ENCODE assay signal across 1 cellular context in the genomic region with DNA sequence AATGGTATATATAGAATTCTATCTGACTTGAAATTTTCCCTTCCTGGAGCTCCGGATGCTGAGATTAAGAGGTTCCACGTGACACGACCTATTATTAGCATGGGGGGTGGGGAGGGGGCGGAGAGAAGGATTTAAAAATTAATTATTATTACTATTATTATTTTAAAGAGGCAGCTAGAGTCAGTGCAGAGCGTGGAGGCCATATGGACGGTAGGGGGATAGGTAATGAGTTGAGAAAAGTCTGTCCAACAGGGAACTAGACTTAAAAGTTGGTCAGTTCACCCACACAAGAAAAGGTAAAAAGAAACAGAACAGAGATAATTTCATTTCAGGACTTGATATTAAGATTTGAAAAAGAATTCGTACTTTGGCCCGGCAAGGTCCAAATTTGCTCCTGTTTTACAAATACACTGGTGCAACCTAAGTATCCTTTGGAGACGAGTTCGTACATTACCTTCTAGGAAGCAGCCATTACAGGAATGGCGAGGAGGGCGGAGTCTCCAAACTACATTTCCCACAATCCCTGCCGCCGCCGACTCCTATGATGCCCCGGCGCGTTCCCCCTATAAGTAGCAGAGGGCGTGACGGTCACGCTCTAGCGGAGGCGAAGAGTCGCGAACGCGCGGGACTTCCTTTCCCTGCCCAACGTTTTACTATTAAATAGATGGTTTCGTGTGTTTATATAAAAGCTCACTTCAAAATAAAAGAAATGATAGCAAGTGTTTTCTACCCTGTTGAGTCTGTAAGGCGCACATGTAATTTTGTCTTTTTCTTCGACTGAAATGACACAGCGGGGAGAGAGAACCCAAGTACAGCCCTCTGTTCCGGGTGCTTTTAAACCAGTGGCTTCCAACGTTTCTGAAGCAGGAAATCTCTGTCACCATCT.
TF ChIP-seq lines count a peak whose summit lies in the region.

TSS of gene SMIM30 (minus strand) at position 481 of the 886 bp plus-strand sequence. CDS start 976 bp downstream, outside the sequence.

TF ChIP-seq in SK-N-SH, 30 proteins besides CTCF, POLR2A, EP300 and RAD21 (continued from another document):
- TF ChIP-seq NRF1 (IDR thresholded peaks at IDR 0.05; ENCODE audit: low read depth, low read length): peak; percentile 25; the same call in 1 of the 2 replicates
- TF ChIP-seq GABPA (IDR thresholded peaks at IDR 0.05; ENCODE audit: low read depth): peak; percentile 34; the same call in 1 of the 2 replicates
- peak; percentile 71 for TF ChIP-seq RCOR1 (IDR thresholded peaks at IDR 0.05; ENCODE audit: low read length)
- TF ChIP-seq FOSL2 (IDR thresholded peaks at IDR 0.05; ENCODE audit: borderline replicate concordance, low read depth): no peak
- TF ChIP-seq TCF12 (IDR thresholded peaks at IDR 0.05): no peak
- TF ChIP-seq, protein P1, sequence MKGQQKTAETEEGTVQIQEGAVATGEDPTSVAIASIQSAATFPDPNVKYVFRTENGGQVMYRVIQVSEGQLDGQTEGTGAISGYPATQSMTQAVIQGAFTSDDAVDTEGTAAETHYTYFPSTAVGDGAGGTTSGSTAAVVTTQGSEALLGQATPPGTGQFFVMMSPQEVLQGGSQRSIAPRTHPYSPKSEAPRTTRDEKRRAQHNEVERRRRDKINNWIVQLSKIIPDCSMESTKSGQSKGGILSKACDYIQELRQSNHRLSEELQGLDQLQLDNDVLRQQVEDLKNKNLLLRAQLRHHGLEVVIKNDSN (IDR thresholded peaks at IDR 0.05; ENCODE audit: borderline replicate concordance, low read depth): peak; percentile 73
- TF ChIP-seq, protein P2, sequence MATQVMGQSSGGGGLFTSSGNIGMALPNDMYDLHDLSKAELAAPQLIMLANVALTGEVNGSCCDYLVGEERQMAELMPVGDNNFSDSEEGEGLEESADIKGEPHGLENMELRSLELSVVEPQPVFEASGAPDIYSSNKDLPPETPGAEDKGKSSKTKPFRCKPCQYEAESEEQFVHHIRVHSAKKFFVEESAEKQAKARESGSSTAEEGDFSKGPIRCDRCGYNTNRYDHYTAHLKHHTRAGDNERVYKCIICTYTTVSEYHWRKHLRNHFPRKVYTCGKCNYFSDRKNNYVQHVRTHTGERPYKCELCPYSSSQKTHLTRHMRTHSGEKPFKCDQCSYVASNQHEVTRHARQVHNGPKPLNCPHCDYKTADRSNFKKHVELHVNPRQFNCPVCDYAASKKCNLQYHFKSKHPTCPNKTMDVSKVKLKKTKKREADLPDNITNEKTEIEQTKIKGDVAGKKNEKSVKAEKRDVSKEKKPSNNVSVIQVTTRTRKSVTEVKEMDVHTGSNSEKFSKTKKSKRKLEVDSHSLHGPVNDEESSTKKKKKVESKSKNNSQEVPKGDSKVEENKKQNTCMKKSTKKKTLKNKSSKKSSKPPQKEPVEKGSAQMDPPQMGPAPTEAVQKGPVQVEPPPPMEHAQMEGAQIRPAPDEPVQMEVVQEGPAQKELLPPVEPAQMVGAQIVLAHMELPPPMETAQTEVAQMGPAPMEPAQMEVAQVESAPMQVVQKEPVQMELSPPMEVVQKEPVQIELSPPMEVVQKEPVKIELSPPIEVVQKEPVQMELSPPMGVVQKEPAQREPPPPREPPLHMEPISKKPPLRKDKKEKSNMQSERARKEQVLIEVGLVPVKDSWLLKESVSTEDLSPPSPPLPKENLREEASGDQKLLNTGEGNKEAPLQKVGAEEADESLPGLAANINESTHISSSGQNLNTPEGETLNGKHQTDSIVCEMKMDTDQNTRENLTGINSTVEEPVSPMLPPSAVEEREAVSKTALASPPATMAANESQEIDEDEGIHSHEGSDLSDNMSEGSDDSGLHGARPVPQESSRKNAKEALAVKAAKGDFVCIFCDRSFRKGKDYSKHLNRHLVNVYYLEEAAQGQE (IDR thresholded peaks at IDR 0.05; ENCODE audit: low read depth, low read length): peak; percentile 52; the same call in 1 of the 2 replicates
- TF ChIP-seq SMC3 (IDR thresholded peaks at IDR 0.05; ENCODE audit: low read depth, low read length): no peak
- 0 out of 2 replicates have a peak, but pooled peaks have one; percentile 53 for TF ChIP-seq SIN3A (IDR thresholded peaks at IDR 0.05; ENCODE audit: borderline replicate concordance, low read depth, low read length)
- peak; percentile 98; the same call in 1 of the 2 replicates for TF ChIP-seq POLR2AphosphoS5 (IDR thresholded peaks at IDR 0.05; ENCODE audit: low read depth, low read length)
- peak; percentile 96 for TF ChIP-seq CHD2 (IDR thresholded peaks at IDR 0.05; ENCODE audit: low read length, partially characterized antibody)
- no peak for TF ChIP-seq TEAD4 (IDR thresholded peaks at IDR 0.05; ENCODE audit: borderline replicate concordance, insufficient read depth)
- TF ChIP-seq, protein P3, sequence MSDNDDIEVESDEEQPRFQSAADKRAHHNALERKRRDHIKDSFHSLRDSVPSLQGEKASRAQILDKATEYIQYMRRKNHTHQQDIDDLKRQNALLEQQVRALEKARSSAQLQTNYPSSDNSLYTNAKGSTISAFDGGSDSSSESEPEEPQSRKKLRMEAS (IDR thresholded peaks at IDR 0.05; ENCODE audit: low read depth): peak; percentile 86
- TF ChIP-seq MXI1 (IDR thresholded peaks at IDR 0.05; ENCODE audit: low read depth, low read length): peak; percentile 88
- no peak for TF ChIP-seq RFX5 (IDR thresholded peaks at IDR 0.05; ENCODE audit: low read length)
- peak; percentile 74 for TF ChIP-seq ELF1 (IDR thresholded peaks at IDR 0.05)
- TF ChIP-seq MEF2A (IDR thresholded peaks at IDR 0.05; ENCODE audit: borderline replicate concordance, low read depth): peak; percentile 65
- TF ChIP-seq FOXJ3 (CRISPR knock-in tag; IDR thresholded peaks at IDR 0.05): no peak
- TF ChIP-seq EZH2phosphoT487 (IDR thresholded peaks at IDR 0.05; ENCODE audit: borderline replicate concordance, low read depth): no peak
